ENCODE assay signal across 4 cellular contexts in genomic region chr22:39061282-39061681, GRCh38. TPM values are rescaled to one million over a fixed set of nuclear protein-coding genes. Genes with fewer than 3 reads are reported as not detected.
"Had no signal": no experiment of that assay in that cellular context is flagged by ENCODE, and none has a peak within 500 bp of the region (broad histone marks: within the 10 kb centered on the region; RNA-seq: fewer than 3 reads in every experiment).

No MANE protein-coding gene starts in this region.

RNA-seq across cellular contexts. Expression of gene APOBEC3H, which starts 35.8 kb away (rescaled TPM):
- total RNA-seq: body of pancreas, cardiac septum, NCI-H460, RPMI7951 had no signal

RNA-seq across cellular contexts. Expression of gene APOBEC3D, which starts 40.4 kb away (rescaled TPM):
- total RNA-seq: body of pancreas had no signal
